Comparison of ENCODE assay signal across 9 cellular contexts in the genomic region with DNA sequence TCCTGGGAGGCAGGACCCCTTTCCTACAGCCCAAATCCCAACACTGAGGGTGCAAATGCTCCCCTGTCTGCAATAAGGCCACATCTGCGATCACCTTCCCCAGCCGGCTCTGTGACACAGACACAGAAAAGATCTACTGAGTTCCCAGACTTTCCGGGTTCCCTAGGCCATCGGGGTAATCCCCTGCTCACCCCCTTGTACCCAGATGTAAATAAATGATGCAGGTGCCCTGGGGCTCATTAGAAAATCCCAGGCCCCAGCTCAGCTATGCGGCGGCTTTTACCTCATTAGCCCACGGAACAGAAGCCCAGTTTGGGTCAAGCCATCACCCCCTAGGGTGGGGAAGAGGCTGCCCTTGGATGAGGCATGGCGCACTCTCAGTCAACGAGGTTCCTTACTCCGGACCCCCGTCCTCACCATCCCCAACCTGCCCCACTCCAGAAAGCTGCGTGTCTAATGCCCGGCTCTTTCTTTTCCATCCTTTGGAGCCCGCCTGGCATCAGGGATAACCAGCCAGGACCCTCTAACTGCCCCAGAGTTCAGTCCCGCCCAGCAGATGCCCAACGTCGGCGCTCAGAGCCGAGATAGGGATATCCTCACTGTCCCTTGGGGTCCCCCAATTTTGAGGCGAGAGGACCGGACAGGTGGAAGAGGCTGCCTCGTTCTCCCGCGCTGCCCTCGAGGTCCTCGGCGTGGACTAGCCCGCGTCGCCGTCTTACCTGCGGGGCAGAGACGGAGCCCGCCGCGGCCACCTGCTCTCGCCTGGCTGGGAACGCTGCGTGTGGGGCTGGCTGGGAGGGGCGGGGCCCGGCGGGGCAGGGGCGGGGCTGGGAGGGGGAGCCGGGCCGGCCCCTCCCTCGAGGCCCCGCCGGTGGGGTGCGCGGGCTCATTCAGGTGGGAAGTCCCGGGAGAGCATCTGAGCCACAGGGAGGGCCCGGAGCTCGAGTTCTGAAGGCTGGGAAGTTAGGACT. TPM values are rescaled to one million over a fixed set of nuclear protein-coding genes. Genes with fewer than 3 reads are reported as not detected.
DNase-seq lines count a peak whose midpoint lies in the region; ATAC-seq and TF ChIP-seq lines count a peak whose summit lies in the region.
"Had no signal": no experiment of that assay in that cellular context is flagged by ENCODE, and none has a peak within 500 bp of the region (broad histone marks: within the 10 kb centered on the region; RNA-seq: fewer than 3 reads in every experiment).

A gene with protein sequence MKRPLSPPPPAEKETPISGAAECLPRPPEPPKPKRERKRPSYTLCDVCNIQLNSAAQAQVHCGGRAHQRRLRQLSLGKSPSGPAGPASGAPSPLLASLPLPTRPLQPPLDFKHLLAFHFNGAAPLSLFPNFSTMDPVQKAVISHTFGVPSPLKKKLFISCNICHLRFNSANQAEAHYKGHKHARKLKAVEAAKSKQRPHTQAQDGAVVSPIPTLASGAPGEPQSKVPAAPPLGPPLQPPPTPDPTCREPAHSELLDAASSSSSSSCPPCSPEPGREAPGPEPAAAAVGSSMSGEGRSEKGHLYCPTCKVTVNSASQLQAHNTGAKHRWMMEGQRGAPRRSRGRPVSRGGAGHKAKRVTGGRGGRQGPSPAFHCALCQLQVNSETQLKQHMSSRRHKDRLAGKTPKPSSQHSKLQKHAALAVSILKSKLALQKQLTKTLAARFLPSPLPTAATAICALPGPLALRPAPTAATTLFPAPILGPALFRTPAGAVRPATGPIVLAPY (minus strand): TSS at position 783 of the 971 bp plus-strand sequence. CDS start 35,417 bp downstream, outside the sequence.

- peaks cover 34% of the 10 kb centered on the region for H3K27me3 ChIP-seq in HUES64 (ENCODE audit: insufficient read depth, low read length)
- peaks cover 47% of the 10 kb centered on the region for H3K27me3 ChIP-seq in endodermal cell (ENCODE audit: control insufficient read depth, insufficient read depth, low read length, poor library complexity, severe bottlenecking)
- peaks cover 7% of the 10 kb centered on the region for H3K27me3 ChIP-seq in adrenal gland
- H3K27me3 ChIP-seq in MG63: no peaks in the 10 kb centered on the region

- intact Hi-C loops in adrenal gland (cut with DNase I): no loop called here

- peaks cover 14% of the 10 kb centered on the region for H3K4me1 Mint-ChIP-seq in endodermal cell

- no peak within 1 kb of the TSS for H3K9ac ChIP-seq in HUES64 (ENCODE audit: low read depth, low read length)
- H3K9ac ChIP-seq in endodermal cell (ENCODE audit: extremely low read depth, low read length, poor library complexity, severe bottlenecking): no peak within 1 kb of the TSS

- H3K4me3 ChIP-seq in HUES64 (ENCODE audit: low read length) (peak within 1 kb of the TSS; percentile 51), endodermal cell (ENCODE audit: low read length) (peak within 1 kb of the TSS; percentile 53), adrenal gland (no peak within 1 kb of the TSS), MG63 (no peak within 1 kb of the TSS)

- H3K27ac Mint-ChIP-seq in endodermal cell: no peak within 1 kb of the TSS

- H3K4me3 Mint-ChIP-seq in endodermal cell: no peak within 1 kb of the TSS

- no peak within 1 kb of the TSS for H3K27ac ChIP-seq in HUES64 (ENCODE audit: low read depth, low read length)
- no peak within 1 kb of the TSS for H3K27ac ChIP-seq in endodermal cell (ENCODE audit: low read depth, low read length)
- no peak within 1 kb of the TSS for H3K27ac ChIP-seq in adrenal gland

- ATAC-seq in HG03159 (IDR thresholded peaks at IDR 0.05; ENCODE audit: unreplicated experiment): no peak

- no peaks in the 10 kb centered on the region for H3K36me3 Mint-ChIP-seq in endodermal cell (ENCODE audit: low read depth)

- no peak for TF ChIP-seq CTCF in endodermal cell (conservative IDR thresholded peaks at IDR 0.05)
- no peak for TF ChIP-seq CTCF in adrenal gland (IDR thresholded peaks at IDR 0.05)

- peaks cover 42% of the 10 kb centered on the region for H3K27me3 Mint-ChIP-seq in endodermal cell (ENCODE audit: insufficient read depth)

- no peaks in the 10 kb centered on the region for H3K9me3 Mint-ChIP-seq in endodermal cell

- no peak for TF ChIP-seq POLR2A in adrenal gland (IDR thresholded peaks at IDR 0.05)

- WGBS in HUES64: 10% methylated on average over 53 of the region's 53 CpGs
- WGBS in endodermal cell (ENCODE audit: insufficient coverage in 1 of 2, insufficient read length in 1 of 2), 2 experiments: 16 to 23% methylated on average over 21 to 53 of the region's 53 CpGs
- WGBS in adrenal gland, 4 donors: 33 to 59% (median 35%) methylated on average over 19 to 53 of the region's 53 CpGs

- peak; percentile 35 for DNase-seq in activated CD4-positive, alpha-beta T cell treated with anti-CD3 and anti-CD28 coated beads for 1 hour
- peak; percentile 89 for DNase-seq in endodermal cell
- DNase-seq in stimulated activated CD4-positive, alpha-beta T cell treated with anti-CD3 and anti-CD28 coated beads, TNF-alpha, amount 100 ng/mL, for 4 hours (ENCODE audit: low read depth in 3 of 3): peak in 2 of 3 experiments; percentile 26 to 45
- DNase-seq in NOMO-1 treated with DMSO at 0.1 percent for 48 hours (lab: John Stamatoyannopoulos, UW; ENCODE audit: unreplicated experiment): no peak
- DNase-seq in adrenal gland: no peak
- DNase-seq in MG63: no peak

- H3K4me1 ChIP-seq in HUES64 (ENCODE audit: insufficient read depth, low read length): peaks cover 7% of the 10 kb centered on the region; the same call in 1 of the 2 replicates
- peaks cover 6% of the 10 kb centered on the region for H3K4me1 ChIP-seq in endodermal cell (ENCODE audit: control insufficient read depth, insufficient read depth, low read length)
- peaks cover 0 to 4% of the 10 kb centered on the region in 2 donors for H3K4me1 ChIP-seq in adrenal gland (replicated peaks in 1 of 2)

- no peaks in the 10 kb centered on the region for H3K36me3 ChIP-seq in HUES64 (ENCODE audit: insufficient read depth, low read length)
- H3K36me3 ChIP-seq in endodermal cell (ENCODE audit: control insufficient read depth, insufficient read depth, low read length): no peaks in the 10 kb centered on the region
- H3K36me3 ChIP-seq in adrenal gland (replicated peaks in 1 of 2): no peaks in the 10 kb centered on the region
- H3K36me3 ChIP-seq in MG63: no peaks in the 10 kb centered on the region

- H3K9me3 ChIP-seq in HUES64 (ENCODE audit: insufficient read depth, low read depth, low read length): no peaks in the 10 kb centered on the region
- no peaks in the 10 kb centered on the region for H3K9me3 ChIP-seq in endodermal cell (ENCODE audit: control insufficient read depth, low read length)
- H3K9me3 ChIP-seq in adrenal gland (replicated peaks in 1 of 3): no peaks in the 10 kb centered on the region
- no peaks in the 10 kb centered on the region for H3K9me3 ChIP-seq in MG63

RNA-seq across cellular contexts. Expression of the gene that starts here (rescaled TPM):
- 3.4 TPM for polyA plus RNA-seq in HUES64 (2013, experiment 1 of 2)
- 4.6 TPM for polyA plus RNA-seq in HUES64 (2013, experiment 2 of 2)
- total RNA-seq in endodermal cell (1 to 10 TPM; 1.4 to 2.1 TPM), adrenal gland (under 1 TPM in 2 of 8 donors, not detected in 6; 0.07 to 0.11 TPM)
- polyA plus RNA-seq in endodermal cell (2013, experiment 1 of 2): 5.8 TPM
- polyA plus RNA-seq in endodermal cell (2013, experiment 2 of 2): 6.0 TPM
- under 1 TPM; 0.11 to 0.16 (median 0.13) TPM for polyA plus RNA-seq in adrenal gland
- not detected in 2 replicates for total RNA-seq in MG63 (2014; rRNA removed; shearing (Covaris generic); ENCODE audit: low replicate concordance)
- total RNA-seq: T-helper 2 cell treated with Interferon-gamma antibody and Interleukin-4, amounts not matched to agents 100 ng/mL and 5 ng/mL, for 36 hours had no signal

Comparison
In these comparisons a context has a peak if more than half of its experiments do, and no peak if none do; other contexts are left out.
1. H3K4me3 ChIP-seq: peak in HUES64 (single experiment) and endodermal cell (single experiment); none in adrenal gland (0 of 4) and MG63 (single experiment).
2. DNase-seq: peak in activated CD4-positive, alpha-beta T cell treated with anti-CD3 and anti-CD28 coated beads for 1 hour (single experiment), endodermal cell (single experiment) and stimulated activated CD4-positive, alpha-beta T cell treated with anti-CD3 and anti-CD28 coated beads, TNF-alpha, amount 100 ng/mL, for 4 hours (2 of 3); none in NOMO-1 treated with DMSO at 0.1 percent for 48 hours (single experiment), adrenal gland (0 of 7) and MG63 (single experiment).